9 cellular contexts compared by ENCODE assay signal in genomic region chr6:37258716-37259115, GRCh38. TPM values are rescaled to one million over a fixed set of nuclear protein-coding genes. Genes with fewer than 3 reads are reported as not detected.
DNase-seq lines count a peak whose midpoint lies in the region; ATAC-seq, FAIRE-seq and TF ChIP-seq lines count a peak whose summit lies in the region.
"Had no signal": no experiment of that assay in that cellular context is flagged by ENCODE, and none has a peak within 500 bp of the region (broad histone marks: within the 10 kb centered on the region; RNA-seq: fewer than 3 reads in every experiment).

No MANE protein-coding gene starts in this region.

- TF ChIP-seq POLR2A in ovary (IDR thresholded peaks at IDR 0.05), result no peak
- no peak for TF ChIP-seq POLR2A in GM12891 (IDR thresholded peaks at IDR 0.05; ENCODE audit: low read depth, low read length)

- H3K9me3 ChIP-seq in DND-41 (ENCODE audit: insufficient read depth, low read length, severe bottlenecking) (no peaks in the 10 kb centered on the region), Panc1 (ENCODE audit: control insufficient read depth, insufficient read depth, low read depth, low read length) (no peaks in the 10 kb centered on the region), ovary (no peaks in the 10 kb centered on the region)
- H3K9me3 ChIP-seq: uterus had no signal

- H3K27me3 ChIP-seq in DND-41 (ENCODE audit: insufficient read depth, low read length, poor library complexity) (no peaks in the 10 kb centered on the region), Panc1 (ENCODE audit: control insufficient read depth, insufficient read depth, low read length) (no peaks in the 10 kb centered on the region), ovary (no peaks in the 10 kb centered on the region)
- H3K27me3 ChIP-seq: uterus had no signal

- H3K4me1 ChIP-seq in DND-41 (ENCODE audit: insufficient read depth, low read length), result peaks cover 91% of the 10 kb centered on the region
- H3K4me1 ChIP-seq in Panc1 (ENCODE audit: control insufficient read depth, insufficient read depth, low read length), result peaks cover 9% of the 10 kb centered on the region; the same call in 1 of the 2 replicates
- H3K4me1 ChIP-seq in ovary (ENCODE audit: insufficient read depth), result peaks cover 3% of the 10 kb centered on the region
- H3K4me1 ChIP-seq: uterus had no signal

- H3K4me3 ChIP-seq in DND-41 (ENCODE audit: low read depth in 1 of 2, low read length in 2 of 2), result peak overlapping the region; percentile 79 to 83
- peak overlapping the region; percentile 91 to 94 for H3K4me3 ChIP-seq in Panc1 (ENCODE audit: low read depth in 2 of 2, low read length in 2 of 2)
- peak overlapping the region; percentile 98 for H3K4me3 ChIP-seq in epithelial cell of proximal tubule (ENCODE audit: low read depth, low read length)
- H3K4me3 ChIP-seq in ovary, result peak overlapping the region; percentile 90

- H2AFZ ChIP-seq in DND-41 (ENCODE audit: low read depth, low read length), result peak overlapping the region; percentile 86; the same call in 1 of the 2 replicates

- ATAC-seq in DND-41 (ENCODE audit: insufficient read depth, low read depth) (no peak), Panc1 (no peak), HG03342 (IDR thresholded peaks at IDR 0.05; ENCODE audit: unreplicated experiment) (no peak), GM18867 (IDR thresholded peaks at IDR 0.05; ENCODE audit: unreplicated experiment) (no peak)

- H3K36me3 ChIP-seq in DND-41 (ENCODE audit: insufficient read depth, low read length) (peaks cover 16% of the 10 kb centered on the region), Panc1 (ENCODE audit: control insufficient read depth, insufficient read depth, low read length) (no peaks in the 10 kb centered on the region; the same call in 1 of the 2 replicates), ovary (no peaks in the 10 kb centered on the region)
- H3K36me3 ChIP-seq: uterus had no signal

- TF ChIP-seq EP300 in ovary (IDR thresholded peaks at IDR 0.05), result no peak

- peak overlapping the region; percentile 83 for H3K9ac ChIP-seq in DND-41 (ENCODE audit: low read depth, low read length)

- no TSS peak for BruUV-seq in Panc1 (replicated peaks; lab: Mats Ljungman, UMichigan)

- H3K4me2 ChIP-seq in DND-41 (ENCODE audit: insufficient read depth, low read length), result peak overlapping the region; percentile 93

- POLR2A ChIA-PET in Panc1 (lab: Charles Lee), result no interaction called here

- H4K20me1 ChIP-seq in DND-41 (ENCODE audit: insufficient read depth, low read length), result no peaks in the 10 kb centered on the region

- FAIRE-seq in GM12891 (lab: Jason Lieb, UNC), result no peak

- no peak for DNase-seq in DND-41
- no peak for DNase-seq in Panc1 (ENCODE audit: low read depth, low spot score)
- no peak for DNase-seq in epithelial cell of proximal tubule (ENCODE audit: low read depth)
- no peak for DNase-seq in ovary
- DNase-seq in cortex of kidney (lab: John Stamatoyannopoulos, UW), result no peak
- DNase-seq in GM12891 (ENCODE audit: insufficient read length, low spot score), result no peak
- DNase-seq: uterus had no signal

- CTCF ChIA-PET in Panc1 (lab: Charles Lee), result no interaction called here

- H3K79me2 ChIP-seq in DND-41 (ENCODE audit: insufficient read depth, low read length), result peaks cover 93% of the 10 kb centered on the region

- 60 to 72% (median 69%) methylated on average over 3 of the region's 3 CpGs for WGBS in ovary, 3 donors

- TF ChIP-seq CTCF in DND-41 (IDR thresholded peaks at IDR 0.05; ENCODE audit: borderline replicate concordance, extremely low read depth, low read length, poor library complexity, severe bottlenecking) (no peak), Panc1 (IDR thresholded peaks at IDR 0.05) (no peak), epithelial cell of proximal tubule (conservative IDR thresholded peaks at IDR 0.05; ENCODE audit: low read depth, low read length) (no peak), ovary (IDR thresholded peaks at IDR 0.05) (no peak)

- in situ Hi-C loops in Panc1 (cut with HindIII; ENCODE audit: low pct_unique_long_range_greater_than_20kb, low sequenced_read_pairs), result no loop called here

- H3K27ac ChIP-seq in DND-41 (ENCODE audit: low read length) (peak overlapping the region; percentile 86), Panc1 (ENCODE audit: low read length) (peak overlapping the region; percentile 91), ovary (no peak overlapping the region)

- intact Hi-C loops in Panc1 (cut with micrococcal nuclease; ENCODE audit: unreplicated experiment) (no loop called here), ovary (cut with DNase I) (no loop called here)

TF ChIP-seq in GM12891, 5 proteins besides CTCF, POLR2A, EP300 and RAD21:
- no peak for TF ChIP-seq TAF1 (IDR thresholded peaks at IDR 0.05; ENCODE audit: low read depth, low read length)
TF ChIP-seq in GM12891: peak in this region for 0.

RNA-seq across cellular contexts. Expression of gene TMEM217, which starts 0.8 kb away (rescaled TPM):
- 4.0 TPM for total RNA-seq in Panc1 (2021; ENCODE audit: unreplicated experiment)
- 1.4 TPM for polyA plus RNA-seq in Panc1 (2012; ENCODE audit: insufficient read length)
- total RNA-seq in epithelial cell of proximal tubule, result 0.80 and 0.86 TPM in 2 replicates
- 1 to 10 TPM in 6 of 7 donors, under 1 TPM in 1; 0.48 to 4.6 (median 1.5) TPM for total RNA-seq in ovary
- polyA plus RNA-seq in ovary, result 1 to 10 TPM in 1 of 2 donors, under 1 TPM in 1; 0.39 to 3.8 TPM
- polyA plus RNA-seq in GM12891 (2012; ENCODE audit: low read depth, missing spikeins), result 1.5 TPM

RNA-seq across cellular contexts. Expression of gene TBC1D22B, which starts 1.1 kb away (rescaled TPM):
- total RNA-seq in Panc1 (2021; ENCODE audit: unreplicated experiment) (13.0 TPM), epithelial cell of proximal tubule (8.8 and 9.8 TPM in 2 replicates), ovary (10 to 100 TPM in 5 of 7 donors, 1 to 10 TPM in 2; 8.6 to 17.7 (median 12.8) TPM)
- 8.0 TPM for polyA plus RNA-seq in Panc1 (2012; ENCODE audit: insufficient read length)
- polyA plus RNA-seq in ovary, result 10 to 100 TPM in 1 of 2 donors, 1 to 10 TPM in 1; 7.4 to 12.8 TPM
- 9.2 TPM for polyA plus RNA-seq in GM12891 (2012; ENCODE audit: low read depth, missing spikeins)

Comparison
In these comparisons a context has a peak if more than half of its experiments do, and no peak if none do; other contexts are left out.
1. H3K27ac ChIP-seq: peak in DND-41 (single experiment) and Panc1 (single experiment); none in ovary (0 of 2).
2. Peak in every context shown above with its lines, with median percentiles within 50 percentile points of each other: H3K4me3 ChIP-seq.